11 cellular contexts compared by ENCODE assay signal in the genomic region with DNA sequence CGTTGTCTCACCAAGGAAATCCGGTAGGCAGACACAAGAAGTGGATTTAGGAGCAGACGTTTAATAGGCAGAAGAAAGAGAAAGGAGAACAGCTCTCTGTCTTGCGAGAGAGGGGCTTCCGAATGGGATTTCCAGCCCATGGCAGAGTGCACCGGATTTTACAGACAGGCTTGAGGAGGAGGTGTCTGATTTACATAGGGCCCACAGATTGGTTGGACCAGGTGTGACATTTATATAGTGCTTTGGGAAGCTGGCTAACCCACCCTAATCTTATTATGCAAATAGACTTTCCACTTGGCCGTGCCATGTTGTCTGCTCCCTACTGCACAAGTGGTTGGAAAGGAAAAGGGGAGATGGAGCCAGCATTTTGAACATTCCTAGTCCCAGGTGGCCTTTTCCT. TPM values are rescaled to one million over a fixed set of nuclear protein-coding genes. Genes with fewer than 3 reads are reported as not detected.
DNase-seq lines count a peak whose midpoint lies in the region; ATAC-seq and TF ChIP-seq lines count a peak whose summit lies in the region.
"Had no signal": no experiment of that assay in that cellular context is flagged by ENCODE, and none has a peak within 500 bp of the region (broad histone marks: within the 10 kb centered on the region; RNA-seq: fewer than 3 reads in every experiment).

No MANE protein-coding gene starts in this region.

- no peak overlapping the region for H3K4me3 ChIP-seq in prostate gland
- H3K4me3 ChIP-seq: mucosa of descending colon had no signal

- TF ChIP-seq POLR2A in prostate gland (IDR thresholded peaks at IDR 0.05) = no peak

- H3K9me3 ChIP-seq in prostate gland = no peaks in the 10 kb centered on the region
- H3K9me3 ChIP-seq: mucosa of descending colon had no signal

- peak; percentile 88 for ATAC-seq in left ventricle myocardium superior
- ATAC-seq in GM19324 (IDR thresholded peaks at IDR 0.05; ENCODE audit: low FRiP score, unreplicated experiment) = no peak
- ATAC-seq: mucosa of descending colon had no signal

- H3K4me1 ChIP-seq in prostate gland (replicated peaks) = no peaks in the 10 kb centered on the region

- TF ChIP-seq CTCF in 22Rv1 (IDR thresholded peaks at IDR 0.05) (no peak), prostate gland (IDR thresholded peaks at IDR 0.05) (no peak)

- WGBS in prostate gland = 21% methylated on average over 7 of the region's 7 CpGs

- intact Hi-C loops in left ventricle myocardium superior (cut with micrococcal nuclease) (no loop called here), prostate gland (cut with DNase I) (no loop called here)

- H3K36me3 ChIP-seq in prostate gland = no peaks in the 10 kb centered on the region

- no peaks in the 10 kb centered on the region for H3K27me3 ChIP-seq in prostate gland (replicated peaks; ENCODE audit: insufficient read depth)

- DNase-seq in NCI-H1092 (lab: John Stamatoyannopoulos, UW) (peak; percentile 43), NCI-H82 treated with DMSO at 0.1 percent for 48 hours (lab: John Stamatoyannopoulos, UW; ENCODE audit: unreplicated experiment) (peak; percentile 97), left ventricle myocardium superior (no peak), prostate gland (ENCODE audit: low spot score) (no peak), KG1 (lab: John Stamatoyannopoulos, UW) (no peak)
- no peak for DNase-seq in activated T-cell treated with anti-CD3 and anti-CD28 coated beads, Interleukin-2, amount 50 U/mL, for 1 hour
- DNase-seq: activated CD4-positive, CD25-positive, alpha-beta regulatory T cell; Kasumi-1; mucosa of descending colon had no signal

- H3K27ac ChIP-seq in 22Rv1 (peak overlapping the region; percentile 29; the same call in 1 of the 2 replicates), prostate gland (no peak overlapping the region)

RNA-seq across cellular contexts. Expression of a gene that starts 57.8 kb away (rescaled TPM):
- total RNA-seq in left ventricle myocardium superior (24.6 TPM), prostate gland (10 to 100 TPM; 15.5 to 16.4 TPM)

RNA-seq across cellular contexts. Expression of a gene that starts 58.2 kb away (rescaled TPM):
- total RNA-seq in left ventricle myocardium superior (377 TPM), prostate gland (10 to 100 TPM; 31.0 to 33.5 TPM)

Comparison
In these comparisons a context has a peak if more than half of its experiments do, and no peak if none do; other contexts are left out.
1. DNase-seq: peak in NCI-H1092 (single experiment) and NCI-H82 treated with DMSO at 0.1 percent for 48 hours (single experiment); none in left ventricle myocardium superior (single experiment), activated T-cell treated with anti-CD3 and anti-CD28 coated beads, Interleukin-2, amount 50 U/mL, for 1 hour (single experiment), prostate gland (single experiment) and KG1 (single experiment).
2. RNA of a gene that starts 58.2 kb away (total RNA-seq): 377 TPM in left ventricle myocardium superior (single experiment); 31.0 to 33.5 TPM in prostate gland; every median in the first group is over 10 times any median in the second.